ENCODE assay signal across 9 cellular contexts in the genomic region with DNA sequence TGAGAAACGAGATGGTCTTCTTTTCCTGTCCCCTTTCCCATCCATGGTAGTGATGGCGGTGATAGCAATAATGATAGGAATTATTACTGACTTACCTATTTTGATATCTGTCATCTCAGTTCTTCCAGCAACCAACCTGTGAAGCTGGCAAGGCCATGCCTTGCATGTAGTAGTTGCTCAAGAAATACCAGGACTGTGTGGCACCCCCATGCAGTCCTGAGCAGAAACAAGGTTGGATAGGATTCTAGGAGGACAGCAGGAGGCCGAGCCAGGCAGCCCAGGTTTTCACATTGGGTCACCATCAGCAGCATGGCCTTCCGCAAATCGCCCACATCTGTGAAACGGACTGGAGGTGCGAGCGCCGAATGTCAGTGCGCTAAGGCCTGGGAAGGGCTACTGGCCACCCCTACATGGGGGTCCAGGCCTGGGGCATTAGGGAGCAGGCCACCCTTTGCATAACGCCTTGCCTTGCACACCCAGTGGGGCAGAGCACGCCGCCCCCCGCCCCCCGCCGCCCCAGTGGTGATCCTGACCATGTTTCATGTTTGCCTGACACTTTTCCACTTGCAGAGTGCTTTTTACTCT. TPM values are rescaled to one million over a fixed set of nuclear protein-coding genes. Genes with fewer than 3 reads are reported as not detected.
DNase-seq lines count a peak whose midpoint lies in the region; ATAC-seq, FAIRE-seq and TF ChIP-seq lines count a peak whose summit lies in the region.
"Had no signal": no experiment of that assay in that cellular context is flagged by ENCODE, and none has a peak within 500 bp of the region (broad histone marks: within the 10 kb centered on the region; RNA-seq: fewer than 3 reads in every experiment).

No MANE protein-coding gene starts in this region.

- H3K9ac ChIP-seq in IMR-90 (ENCODE audit: low read depth, low read length) (no peak overlapping the region), HepG2 (ENCODE audit: insufficient read depth, low read depth, low read length) (no peak overlapping the region)

- no peak for TF ChIP-seq CTCF in IMR-90 (conservative IDR thresholded peaks at IDR 0.05; ENCODE audit: low read depth, low read length)
- TF ChIP-seq CTCF in HepG2 (CRISPR knock-in tag; IDR thresholded peaks at IDR 0.05), result no peak
- TF ChIP-seq CTCF in GM20000 (IDR thresholded peaks at IDR 0.05; ENCODE audit: extremely low read depth, missing control alignments), result no peak

- H2AK9ac ChIP-seq in IMR-90 (replicated peaks; ENCODE audit: low read depth, low read length, poor library complexity), result no peak overlapping the region

- in situ Hi-C loops in IMR-90 (cut with MboI; ENCODE audit: low sequenced_read_pairs), result no loop called here
- in situ Hi-C loops in HepG2 (cut with HindIII; ENCODE audit: extremely low pct_ligation_motif_present, low pct_unique_long_range_greater_than_20kb), result no loop called here

- peaks cover 34% of the 10 kb centered on the region for H3K9me1 ChIP-seq in IMR-90 (ENCODE audit: insufficient read depth, low read length)

- no peak for ATAC-seq in IMR-90 (ENCODE audit: low read depth)
- ATAC-seq in activated T-helper 17 cell treated with anti-CD3 and anti-CD28 coated beads, Interleukin-2, amount 50 U/mL, for 72 hours (replicated peaks), result no peak
- ATAC-seq in HepG2, result no peak
- no peak for ATAC-seq in stimulated activated memory B cell treated with anti-CD40 and anti-IgM and Interleukin-4, amounts not matched to agents 10 μg/mL and 1 μg/mL and 100 μg/mL, for 72 hours

- H3K4me3 Mint-ChIP-seq in activated T-helper 17 cell treated with anti-CD3 and anti-CD28 coated beads, Interleukin-2, amount 50 U/mL, for 72 hours, result peak overlapping the region; percentile 99
- H3K4me3 Mint-ChIP-seq in stimulated activated memory B cell treated with anti-CD40 and anti-IgM and Interleukin-4, amounts not matched to agents 10 μg/mL and 1 μg/mL and 100 μg/mL, for 72 hours, result peak overlapping the region; percentile 93

- H3K36me3 ChIP-seq in IMR-90 (ENCODE audit: control insufficient read depth, insufficient read depth, low read length) (peaks cover 10% of the 10 kb centered on the region; the same call in 1 of the 2 replicates), HepG2 (replicated peaks in 1 of 2; ENCODE audit: control insufficient read depth in 1 of 2, insufficient read depth in 2 of 2, low read length in 2 of 2) (peaks cover 12 to 45% of the 10 kb centered on the region in 2 experiments)

- H4K8ac ChIP-seq in IMR-90 (ENCODE audit: low read depth in 2 of 2, low read length in 2 of 2), result no peak overlapping the region

- FAIRE-seq in HepG2 (lab: Jason Lieb, UNC), result no peak

- H4K20me1 ChIP-seq in IMR-90 (ENCODE audit: insufficient read depth, low read length), result peaks cover 44% of the 10 kb centered on the region
- H4K20me1 ChIP-seq in HepG2 (ENCODE audit: insufficient read depth, low read length), result peaks cover 30% of the 10 kb centered on the region

- H3K4me1 ChIP-seq in IMR-90 (ENCODE audit: control insufficient read depth, insufficient read depth, low read length) (peaks cover 35% of the 10 kb centered on the region), HepG2 (ENCODE audit: insufficient read depth, low read length) (peaks cover 44% of the 10 kb centered on the region)

- CTCF ChIA-PET in IMR-90 (lab: Yijun Ruan, JAX), result interaction anchor here (3.1 kb wide), 1 partner anchor 49 kb away, joined by 10 read pairs; no protein-coding TSS in a partner anchor
- CTCF ChIA-PET in HepG2 (lab: Yijun Ruan, JAX; ENCODE audit: low intra/inter-chr PET ratio, low total read pairs), result no interaction called here

- no peak overlapping the region for H3K56ac ChIP-seq in IMR-90 (ENCODE audit: extremely low read depth, insufficient read depth, low read length)

- H2AFZ ChIP-seq in IMR-90 (replicated peaks; ENCODE audit: low read length, poor library complexity) (no peak overlapping the region), HepG2 (ENCODE audit: low read length) (no peak overlapping the region)

- no peak overlapping the region for H3K4me3 ChIP-seq in IMR-90 (ENCODE audit: insufficient read depth, low read depth, low read length)
- no peak overlapping the region; a peak in 1 of 6 replicates for H3K4me3 ChIP-seq in HepG2 (replicated peaks in 1 of 3; ENCODE audit: insufficient read depth in 1 of 3, low read depth in 2 of 3, low read length in 3 of 3)

- dilution Hi-C loops in IMR-90 (cut with HindIII; ENCODE audit: low sequenced_read_pairs, unreplicated experiment), result no loop called here

- H3K4me2 ChIP-seq in IMR-90 (ENCODE audit: low read depth, low read length) (no peak overlapping the region), HepG2 (ENCODE audit: low read depth, low read length) (no peak overlapping the region; the same call in 1 of the 2 replicates)

- H2AK5ac ChIP-seq in IMR-90 (ENCODE audit: low read depth, low read length), result no peak overlapping the region

- intact Hi-C loops in IMR-90 (cut with micrococcal nuclease), result no loop called here
- intact Hi-C loops in HepG2 (cut with micrococcal nuclease; ENCODE audit: unreplicated experiment), result no loop called here

- H2BK120ac ChIP-seq in IMR-90 (ENCODE audit: low read depth, low read length), result no peak overlapping the region

- 94% methylated on average over 6 of the region's 16 CpGs; no CpG with 5 or more reads in 1 of the 2 experiments for WGBS in IMR-90 (ENCODE audit: extremely low coverage in 2 of 2, insufficient read length in 1 of 2), 2 experiments
- over 99% methylated on average over 14 of the region's 16 CpGs for WGBS in HepG2 (ENCODE audit: low lambda C conversion rate)

- peak overlapping the region; percentile 99 for H3K27ac Mint-ChIP-seq in activated T-helper 17 cell treated with anti-CD3 and anti-CD28 coated beads, Interleukin-2, amount 50 U/mL, for 72 hours
- H3K27ac Mint-ChIP-seq in stimulated activated memory B cell treated with anti-CD40 and anti-IgM and Interleukin-4, amounts not matched to agents 10 μg/mL and 1 μg/mL and 100 μg/mL, for 72 hours, result peak overlapping the region; percentile 96

- H3K14ac ChIP-seq in IMR-90 (replicated peaks; ENCODE audit: low read depth, low read length), result no peak overlapping the region

- no peak overlapping the region for H4K5ac ChIP-seq in IMR-90 (ENCODE audit: low read depth, low read length)

- H3K4ac ChIP-seq in IMR-90 (ENCODE audit: low read depth, low read length), result no peak overlapping the region

- H3K9me3 Mint-ChIP-seq in activated T-helper 17 cell treated with anti-CD3 and anti-CD28 coated beads, Interleukin-2, amount 50 U/mL, for 72 hours, result no peaks in the 10 kb centered on the region
- no peaks in the 10 kb centered on the region for H3K9me3 Mint-ChIP-seq in stimulated activated memory B cell treated with anti-CD40 and anti-IgM and Interleukin-4, amounts not matched to agents 10 μg/mL and 1 μg/mL and 100 μg/mL, for 72 hours

- no peak overlapping the region for H2BK20ac ChIP-seq in IMR-90 (ENCODE audit: low read depth, low read length)

- TF ChIP-seq RAD21 in IMR-90 (IDR thresholded peaks at IDR 0.05; ENCODE audit: low read length) (no peak), HepG2 (CRISPR knock-in tag; IDR thresholded peaks at IDR 0.05) (no peak)

- POLR2A ChIA-PET in IMR-90 (lab: Charles Lee; ENCODE audit: unreplicated experiment) (no interaction called here), HepG2 (lab: Yijun Ruan, JAX) (interaction anchor here (1.1 to 4.5 kb wide), 2 partner anchors 20 to 29 kb away, joined by 3 to 19 read pairs; a partner anchor contains a TSS)

- no peaks in the 10 kb centered on the region for H3K27me3 Mint-ChIP-seq in activated T-helper 17 cell treated with anti-CD3 and anti-CD28 coated beads, Interleukin-2, amount 50 U/mL, for 72 hours
- H3K27me3 Mint-ChIP-seq in stimulated activated memory B cell treated with anti-CD40 and anti-IgM and Interleukin-4, amounts not matched to agents 10 μg/mL and 1 μg/mL and 100 μg/mL, for 72 hours, result no peaks in the 10 kb centered on the region

- H3K27me3 ChIP-seq in IMR-90 (ENCODE audit: control insufficient read depth, insufficient read depth, low read length) (no peaks in the 10 kb centered on the region), HepG2 (ENCODE audit: control insufficient read depth in 1 of 2, insufficient read depth in 2 of 2, low read length in 2 of 2) (no peaks in the 10 kb centered on the region)

- H3K9me3 ChIP-seq in IMR-90 (ENCODE audit: control insufficient read depth, insufficient read depth, low read length) (no peaks in the 10 kb centered on the region), HepG2 (ENCODE audit: low read length) (no peaks in the 10 kb centered on the region)

- TF ChIP-seq POLR2A in IMR-90 (IDR thresholded peaks at IDR 0.05; ENCODE audit: low read depth, low read length) (no peak), HepG2 (IDR thresholded peaks at IDR 0.05; ENCODE audit: insufficient read depth in 1 of 2, low read depth in 2 of 2, low read length in 2 of 2) (no peak)

- H3K79me1 ChIP-seq in IMR-90 (ENCODE audit: low read depth in 1 of 2, low read length in 2 of 2), result peaks cover 21 to 76% of the 10 kb centered on the region in 2 experiments; a peak in 3 of 4 replicates

- peaks cover 80% of the 10 kb centered on the region for H3K36me3 Mint-ChIP-seq in activated T-helper 17 cell treated with anti-CD3 and anti-CD28 coated beads, Interleukin-2, amount 50 U/mL, for 72 hours (ENCODE audit: low read depth)
- peaks cover 44% of the 10 kb centered on the region for H3K36me3 Mint-ChIP-seq in stimulated activated memory B cell treated with anti-CD40 and anti-IgM and Interleukin-4, amounts not matched to agents 10 μg/mL and 1 μg/mL and 100 μg/mL, for 72 hours

- H3K23ac ChIP-seq in IMR-90 (ENCODE audit: low read depth, low read length), result peak overlapping the region; percentile 71; the same call in 1 of the 2 replicates

- H2BK5ac ChIP-seq in IMR-90 (ENCODE audit: low read depth, low read length, poor library complexity, severe bottlenecking), result no peak overlapping the region

- H3K27ac ChIP-seq in IMR-90 (ENCODE audit: insufficient read depth, low read length), result no peak overlapping the region
- no peak overlapping the region for H3K27ac ChIP-seq in HepG2 (ENCODE audit: extremely low read length, insufficient read depth, low read length)

- DNase-seq in IMR-90, result no peak
- DNase-seq in HepG2 (ENCODE audit: low spot score), result no peak
- no peak for DNase-seq in NCI-H146 (lab: John Stamatoyannopoulos, UW)
- DNase-seq in GM20000 (ENCODE audit: low spot score), result no peak
- DNase-seq in stimulated activated CD4-positive, alpha-beta T cell treated with anti-CD3 and anti-CD28 coated beads, Interleukin-2, amount 100 ng/mL, for 24 hours, result no peak
- DNase-seq in NCI-H187 (lab: John Stamatoyannopoulos, UW), result no peak
- DNase-seq: activated CD4-positive, CD25-positive, alpha-beta regulatory T cell treated with anti-CD3 and anti-CD28 coated beads, Interleukin-2, amount 50 U/mL, for 72 hours had no signal

- BruUV-seq in IMR-90 (replicated peaks; lab: Mats Ljungman, UMichigan), result no TSS peak
- BruUV-seq in HepG2 (replicated peaks; lab: Mats Ljungman, UMichigan), result no TSS peak

- no peak overlapping the region for H4K91ac ChIP-seq in IMR-90 (ENCODE audit: insufficient read depth, low read depth, low read length)

- TF ChIP-seq EP300 in HepG2 (IDR thresholded peaks at IDR 0.05; ENCODE audit: low read depth in 2 of 2, low read length in 2 of 2) (no peak), HepG2 (CRISPR knock-in tag; IDR thresholded peaks at IDR 0.05; ENCODE audit: borderline replicate concordance) (no peak)

- no peak overlapping the region for H3K18ac ChIP-seq in IMR-90 (ENCODE audit: low read depth, low read length)

- H2BK15ac ChIP-seq in IMR-90 (ENCODE audit: low read depth, low read length), result no peak overlapping the region

- H3K79me2 ChIP-seq in HepG2 (ENCODE audit: insufficient read depth, low read length), result peaks cover 66% of the 10 kb centered on the region

- H3K4me1 Mint-ChIP-seq in activated T-helper 17 cell treated with anti-CD3 and anti-CD28 coated beads, Interleukin-2, amount 50 U/mL, for 72 hours, result peaks cover 38% of the 10 kb centered on the region
- H3K4me1 Mint-ChIP-seq in stimulated activated memory B cell treated with anti-CD40 and anti-IgM and Interleukin-4, amounts not matched to agents 10 μg/mL and 1 μg/mL and 100 μg/mL, for 72 hours, result peaks cover 82% of the 10 kb centered on the region

RNA-seq across cellular contexts. Expression of a gene that starts 2.5 kb away (rescaled TPM):
- total RNA-seq in IMR-90 (2012; rRNA removed), result 23.9 and 26.7 TPM in 2 replicates
- polyA plus RNA-seq in IMR-90 (2012; rRNA removed), result 41.8 and 45.8 TPM in 2 replicates
- polyA plus RNA-seq in IMR-90 (2012; cell fraction: cytosol; rRNA removed), result 23.5 and 42.3 TPM in 2 replicates
- 130 and 275 TPM in 2 replicates for polyA plus RNA-seq in IMR-90 (2012; cell fraction: nucleus; rRNA removed; ENCODE audit: low replicate concordance)
- total RNA-seq in activated T-helper 17 cell treated with anti-CD3 and anti-CD28 coated beads, Interleukin-2, amount 50 U/mL, for 72 hours, result 100 to 1,000 TPM; 197 to 265 TPM
- total RNA-seq in HepG2 (2016; rRNA removed; fragmentation: Illumina TruSeq; extraction: Trizol), result 26.3 and 31.3 TPM in 2 replicates
- 26.5 and 26.8 TPM in 2 replicates for total RNA-seq in HepG2 (2016; cell fraction: cytosol; rRNA removed; fragmentation: Illumina TruSeq; extraction: Trizol; ENCODE audit: low read depth)
- total RNA-seq in HepG2 (2016; cell fraction: insoluble cytoplasmic fraction; rRNA removed; fragmentation: Illumina TruSeq; extraction: Trizol), result 21.7 and 32.4 TPM in 2 replicates
- 46.5 and 47.3 TPM in 2 replicates for total RNA-seq in HepG2 (2016; cell fraction: membrane; rRNA removed; fragmentation: Illumina TruSeq; extraction: Trizol)
- total RNA-seq in HepG2 (2016; cell fraction: nucleus; rRNA removed; fragmentation: Illumina TruSeq; extraction: Trizol), result 25.3 and 29.3 TPM in 2 replicates
- 42.4 and 66.8 TPM in 2 replicates for polyA plus RNA-seq in HepG2 (2011; rRNA removed)
- polyA plus RNA-seq in HepG2 (2011; cell fraction: cytosol; rRNA removed), result 34.8 and 51.8 TPM in 2 replicates
- polyA plus RNA-seq in HepG2 (2011; cell fraction: nucleus; rRNA removed), result 202 and 278 TPM in 2 replicates
- polyA plus RNA-seq in HepG2 (2012), result 39.1 and 39.9 TPM in 2 replicates
- 19.6 and 21.3 TPM in 2 replicates for polyA plus RNA-seq in HepG2 (2016; cell fraction: cytosol; fragmentation: Illumina TruSeq; extraction: Trizol; ENCODE audit: low read depth)
- 24.6 and 30.4 TPM in 2 replicates for polyA plus RNA-seq in HepG2 (2016; cell fraction: insoluble cytoplasmic fraction; fragmentation: Illumina TruSeq; extraction: Trizol; ENCODE audit: low read depth)
- polyA plus RNA-seq in HepG2 (2016; cell fraction: membrane; fragmentation: Illumina TruSeq; extraction: Trizol; ENCODE audit: low read depth), result 34.4 and 41.1 TPM in 2 replicates
- polyA plus RNA-seq in HepG2 (2016; cell fraction: nucleus; fragmentation: Illumina TruSeq; extraction: Trizol; ENCODE audit: insufficient read depth, low read depth), result 65.6 and 70.5 TPM in 2 replicates
- 142 and 187 TPM in 2 replicates for polyA minus RNA-seq in HepG2 (2011; rRNA and poly(A)+ RNA removed; ENCODE audit: low replicate concordance)
- polyA minus RNA-seq in HepG2 (2011; cell fraction: cytosol; rRNA and poly(A)+ RNA removed), result 39.4 and 40.8 TPM in 2 replicates
- polyA minus RNA-seq in HepG2 (2011; cell fraction: nucleus; rRNA and poly(A)+ RNA removed), result 41.1 and 50.2 TPM in 2 replicates

RNA-seq across cellular contexts. Expression of a gene that starts 20.3 kb away (rescaled TPM):
- total RNA-seq in IMR-90 (2012; rRNA removed) (7.3 and 8.1 TPM in 2 replicates), HepG2 (2016; rRNA removed; fragmentation: Illumina TruSeq; extraction: Trizol) (4.8 and 18.6 TPM in 2 replicates)
- polyA plus RNA-seq in IMR-90 (2012; rRNA removed) (38.4 and 44.0 TPM in 2 replicates), HepG2 (2011; rRNA removed) (27.3 and 35.5 TPM in 2 replicates)
- polyA plus RNA-seq in IMR-90 (2012; cell fraction: cytosol; rRNA removed), result 31.2 and 35.3 TPM in 2 replicates
- 129 and 331 TPM in 2 replicates for polyA plus RNA-seq in IMR-90 (2012; cell fraction: nucleus; rRNA removed; ENCODE audit: low replicate concordance)
- total RNA-seq in activated T-helper 17 cell treated with anti-CD3 and anti-CD28 coated beads, Interleukin-2, amount 50 U/mL, for 72 hours, result 100 to 1,000 TPM; 102 to 137 TPM
- total RNA-seq in HepG2 (2016; cell fraction: cytosol; rRNA removed; fragmentation: Illumina TruSeq; extraction: Trizol; ENCODE audit: low read depth), result 27.6 and 29.6 TPM in 2 replicates
- 5.9 and 17.7 TPM in 2 replicates for total RNA-seq in HepG2 (2016; cell fraction: insoluble cytoplasmic fraction; rRNA removed; fragmentation: Illumina TruSeq; extraction: Trizol)
- total RNA-seq in HepG2 (2016; cell fraction: membrane; rRNA removed; fragmentation: Illumina TruSeq; extraction: Trizol), result 13.2 and 14.7 TPM in 2 replicates
- 26.2 and 27.8 TPM in 2 replicates for total RNA-seq in HepG2 (2016; cell fraction: nucleus; rRNA removed; fragmentation: Illumina TruSeq; extraction: Trizol)
- polyA plus RNA-seq in HepG2 (2011; cell fraction: cytosol; rRNA removed), result 14.4 and 20.5 TPM in 2 replicates
- 139 and 163 TPM in 2 replicates for polyA plus RNA-seq in HepG2 (2011; cell fraction: nucleus; rRNA removed)
- 9.7 and 17.4 TPM in 2 replicates for polyA plus RNA-seq in HepG2 (2012)
- 7.4 TPM in 2 replicates for polyA plus RNA-seq in HepG2 (2016; cell fraction: cytosol; fragmentation: Illumina TruSeq; extraction: Trizol; ENCODE audit: low read depth)
- 5.1 and 7.5 TPM in 2 replicates for polyA plus RNA-seq in HepG2 (2016; cell fraction: insoluble cytoplasmic fraction; fragmentation: Illumina TruSeq; extraction: Trizol; ENCODE audit: low read depth)
- polyA plus RNA-seq in HepG2 (2016; cell fraction: membrane; fragmentation: Illumina TruSeq; extraction: Trizol; ENCODE audit: low read depth), result 10.9 and 11.1 TPM in 2 replicates
- polyA plus RNA-seq in HepG2 (2016; cell fraction: nucleus; fragmentation: Illumina TruSeq; extraction: Trizol; ENCODE audit: insufficient read depth, low read depth), result 77.4 and 86.1 TPM in 2 replicates
- polyA minus RNA-seq in HepG2 (2011; rRNA and poly(A)+ RNA removed; ENCODE audit: low replicate concordance), result 27.0 and 38.7 TPM in 2 replicates
- 4.4 and 7.0 TPM in 2 replicates for polyA minus RNA-seq in HepG2 (2011; cell fraction: cytosol; rRNA and poly(A)+ RNA removed)
- polyA minus RNA-seq in HepG2 (2011; cell fraction: nucleus; rRNA and poly(A)+ RNA removed), result 38.2 and 45.5 TPM in 2 replicates

RNA-seq across cellular contexts. Expression of a gene that starts 34.6 kb away (rescaled TPM):
- total RNA-seq in IMR-90 (2012; rRNA removed) (7.3 and 7.8 TPM in 2 replicates), HepG2 (2016; rRNA removed; fragmentation: Illumina TruSeq; extraction: Trizol) (7.5 and 12.4 TPM in 2 replicates)
- polyA plus RNA-seq in IMR-90 (2012; rRNA removed) (26.7 and 29.2 TPM in 2 replicates), HepG2 (2011; rRNA removed) (18.6 and 18.8 TPM in 2 replicates)
- 14.4 and 25.5 TPM in 2 replicates for polyA plus RNA-seq in IMR-90 (2012; cell fraction: cytosol; rRNA removed)
- 83.1 and 197 TPM in 2 replicates for polyA plus RNA-seq in IMR-90 (2012; cell fraction: nucleus; rRNA removed; ENCODE audit: low replicate concordance)
- total RNA-seq in activated T-helper 17 cell treated with anti-CD3 and anti-CD28 coated beads, Interleukin-2, amount 50 U/mL, for 72 hours, result 10 to 100 TPM; 15.8 to 22.0 TPM
- total RNA-seq in HepG2 (2016; cell fraction: cytosol; rRNA removed; fragmentation: Illumina TruSeq; extraction: Trizol; ENCODE audit: low read depth), result 2.6 and 4.3 TPM in 2 replicates
- 5.5 and 11.6 TPM in 2 replicates for total RNA-seq in HepG2 (2016; cell fraction: insoluble cytoplasmic fraction; rRNA removed; fragmentation: Illumina TruSeq; extraction: Trizol)
- total RNA-seq in HepG2 (2016; cell fraction: membrane; rRNA removed; fragmentation: Illumina TruSeq; extraction: Trizol), result 5.3 and 7.4 TPM in 2 replicates
- total RNA-seq in HepG2 (2016; cell fraction: nucleus; rRNA removed; fragmentation: Illumina TruSeq; extraction: Trizol), result 13.3 and 15.7 TPM in 2 replicates
- 5.6 and 8.3 TPM in 2 replicates for polyA plus RNA-seq in HepG2 (2011; cell fraction: cytosol; rRNA removed)
- 74.8 and 103 TPM in 2 replicates for polyA plus RNA-seq in HepG2 (2011; cell fraction: nucleus; rRNA removed)
- polyA plus RNA-seq in HepG2 (2012), result 15.3 and 17.6 TPM in 2 replicates
- polyA plus RNA-seq in HepG2 (2016; cell fraction: cytosol; fragmentation: Illumina TruSeq; extraction: Trizol; ENCODE audit: low read depth), result 4.4 and 5.1 TPM in 2 replicates
- polyA plus RNA-seq in HepG2 (2016; cell fraction: insoluble cytoplasmic fraction; fragmentation: Illumina TruSeq; extraction: Trizol; ENCODE audit: low read depth), result 8.5 and 13.0 TPM in 2 replicates
- polyA plus RNA-seq in HepG2 (2016; cell fraction: membrane; fragmentation: Illumina TruSeq; extraction: Trizol; ENCODE audit: low read depth), result 7.7 and 10.7 TPM in 2 replicates
- 31.0 and 36.7 TPM in 2 replicates for polyA plus RNA-seq in HepG2 (2016; cell fraction: nucleus; fragmentation: Illumina TruSeq; extraction: Trizol; ENCODE audit: insufficient read depth, low read depth)
- polyA minus RNA-seq in HepG2 (2011; rRNA and poly(A)+ RNA removed; ENCODE audit: low replicate concordance), result 9.3 and 33.1 TPM in 2 replicates
- polyA minus RNA-seq in HepG2 (2011; cell fraction: cytosol; rRNA and poly(A)+ RNA removed), result 5.9 and 7.6 TPM in 2 replicates
- 12.7 and 14.4 TPM in 2 replicates for polyA minus RNA-seq in HepG2 (2011; cell fraction: nucleus; rRNA and poly(A)+ RNA removed)
